In the genomic region with DNA sequence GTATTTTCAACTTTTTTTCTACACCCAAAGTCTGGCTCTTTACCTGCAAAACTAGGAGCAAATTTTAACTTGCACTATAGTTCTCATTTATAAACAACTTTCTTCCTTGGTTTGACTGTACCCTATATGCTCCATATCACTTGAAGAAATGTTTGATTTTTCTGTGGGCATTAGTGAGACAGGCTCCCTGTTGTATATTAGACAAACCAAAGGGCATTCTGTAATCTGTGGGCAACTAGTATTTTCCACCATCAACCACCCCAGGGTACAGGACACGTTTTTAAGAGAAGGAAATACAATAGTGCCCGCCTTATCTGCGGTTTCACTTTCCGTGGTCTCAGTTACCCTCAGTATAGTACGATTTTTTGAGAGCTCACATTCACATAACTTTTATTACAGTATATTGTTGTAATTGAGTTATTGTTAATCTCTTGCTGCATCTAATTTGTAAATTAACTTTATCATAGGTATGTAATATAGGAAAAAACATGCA, we compare ENCODE assay signal across 19 cellular contexts.
"Had no signal": no experiment of that assay in that cellular context is flagged by ENCODE, and none has a peak within 500 bp of the region (broad histone marks: within the 10 kb centered on the region; RNA-seq: fewer than 3 reads in every experiment).

No MANE protein-coding gene starts in this region.

- FAIRE-seq: small intestine had no signal

- H3K4me3 Mint-ChIP-seq: nephron progenitor cell had no signal

- ATAC-seq: foreskin keratinocyte, left colon, left ventricle myocardium superior had no signal

- H3K4me3 ChIP-seq: hepatocyte, lung, testis, tibial nerve, upper lobe of right lung, vagina had no signal

- H3K9me3 ChIP-seq: testis, tibial nerve, upper lobe of right lung, vagina had no signal

- H3K27ac ChIP-seq: foreskin keratinocyte, hepatocyte, testis, tibial nerve, upper lobe of right lung, vagina had no signal

- H3K79me2 ChIP-seq: hepatocyte had no signal

- H2AFZ ChIP-seq: hepatocyte had no signal

- H3K4me2 ChIP-seq: hepatocyte had no signal

- H3K9me3 Mint-ChIP-seq: nephron progenitor cell had no signal

- H3K4me1 ChIP-seq: foreskin keratinocyte, testis, tibial nerve, upper lobe of right lung, vagina had no signal

- DNase-seq: cortex of kidney; effector memory CD4-positive, alpha-beta T cell; foreskin keratinocyte; head of caudate nucleus; left colon; left ventricle myocardium superior; mesenchymal stem cell; midbrain; nephron progenitor cell; posterior cingulate gyrus; small intestine; stimulated activated CD4-positive, alpha-beta T cell treated with anti-CD3 and anti-CD28 coated beads, Interleukin-12 subunit alpha, Interleukin-12 subunit beta, amount 100 ng/mL, for 4 hours; stimulated activated naive CD4-positive, alpha-beta T cell treated with Interleukin-2 at 50 U/mL for 16 hours; testis; upper lobe of right lung had no signal

- H3K27me3 ChIP-seq: foreskin keratinocyte, hepatocyte, testis, tibial nerve, upper lobe of right lung, vagina had no signal

- H3K27ac Mint-ChIP-seq: nephron progenitor cell had no signal
